ENCODE assay signal across 26 cellular contexts in the genomic region with DNA sequence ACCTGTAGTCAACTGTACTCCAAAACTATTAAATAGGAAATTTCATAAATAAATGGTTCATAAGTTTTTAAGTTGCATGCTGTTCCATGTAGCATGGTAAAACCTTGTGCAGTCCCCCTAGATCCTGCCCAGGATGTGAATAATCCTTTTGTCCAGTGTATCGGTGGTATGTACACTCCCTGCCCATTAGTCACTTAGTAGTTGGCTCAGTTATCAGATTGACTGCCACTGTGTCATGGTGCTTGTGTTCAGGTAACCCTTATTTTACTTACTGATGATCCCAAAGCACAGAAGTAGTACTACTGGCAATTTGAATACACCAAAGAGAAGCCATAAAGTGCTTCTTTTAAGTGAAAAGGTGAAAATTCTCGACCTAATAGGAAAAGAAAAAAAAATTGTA.
DNase-seq lines count a peak whose midpoint lies in the region; ATAC-seq, FAIRE-seq and TF ChIP-seq lines count a peak whose summit lies in the region.
"Had no signal": no experiment of that assay in that cellular context is flagged by ENCODE, and none has a peak within 500 bp of the region (broad histone marks: within the 10 kb centered on the region; RNA-seq: fewer than 3 reads in every experiment).

No MANE protein-coding gene starts in this region.

- no peaks in the 10 kb centered on the region for H4K20me1 ChIP-seq in astrocyte (ENCODE audit: insufficient read depth, low read length)

- H3K36me3 Mint-ChIP-seq in astrocyte (ENCODE audit: low read depth, unreplicated experiment), result no peaks in the 10 kb centered on the region
- H3K36me3 Mint-ChIP-seq in activated naive CD4-positive, alpha-beta T cell treated with anti-CD3 and anti-CD28 coated beads, Interleukin-2, amount 10 ng/mL, durations not matched to agents 7 days and 5 days, result no peaks in the 10 kb centered on the region
- H3K36me3 Mint-ChIP-seq in stimulated activated effector memory CD8-positive, alpha-beta T cell treated with anti-CD3 and anti-CD28 coated beads, Interleukin-12 subunit alpha, Interleukin-12 subunit beta, amount 100 ng/mL, for 72 hours, result no peaks in the 10 kb centered on the region
- H3K36me3 Mint-ChIP-seq: activated CD8-positive, alpha-beta memory T cell treated with anti-CD3 and anti-CD28 coated beads, Interleukin-2, amount 10 ng/mL, durations not matched to agents 7 days and 5 days had no signal

- H3K27me3 ChIP-seq in astrocyte (ENCODE audit: insufficient read depth, low read length) (no peaks in the 10 kb centered on the region), heart left ventricle (no peaks in the 10 kb centered on the region)
- H3K27me3 ChIP-seq: ovary, right atrium auricular region, spleen had no signal

- no peak overlapping the region for H3K4me2 ChIP-seq in astrocyte (ENCODE audit: low read length)

- TF ChIP-seq POLR2A in heart left ventricle (IDR thresholded peaks at IDR 0.05), result no peak

- ATAC-seq in stimulated activated effector memory CD8-positive, alpha-beta T cell treated with anti-CD3 and anti-CD28 coated beads, Interleukin-12 subunit alpha, Interleukin-12 subunit beta, amount 100 ng/mL, for 72 hours, result no peak
- ATAC-seq in HG03135 (IDR thresholded peaks at IDR 0.05; ENCODE audit: unreplicated experiment), result no peak
- no peak for ATAC-seq in heart left ventricle
- ATAC-seq: activated CD8-positive, alpha-beta memory T cell treated with anti-CD3 and anti-CD28 coated beads, Interleukin-2, amount 10 ng/mL, durations not matched to agents 7 days and 5 days; HCT116 had no signal

- H3K9me3 ChIP-seq in astrocyte (ENCODE audit: insufficient read depth, low read depth, low read length) (no peaks in the 10 kb centered on the region), heart left ventricle (no peaks in the 10 kb centered on the region)
- H3K9me3 ChIP-seq: Caco-2, ovary, right atrium auricular region had no signal

- intact Hi-C loops in heart left ventricle (cut with DNase I), result no loop called here

- CTCF ChIA-PET in activated naive CD4-positive, alpha-beta T cell treated with anti-CD3 and anti-CD28 coated beads, Interleukin-2, amount 10 ng/mL, durations not matched to agents 7 days and 5 days (lab: Charles Lee), result no interaction called here

- no peak overlapping the region for H3K27ac Mint-ChIP-seq in astrocyte (ENCODE audit: unreplicated experiment)
- no peak overlapping the region for H3K27ac Mint-ChIP-seq in activated naive CD4-positive, alpha-beta T cell treated with anti-CD3 and anti-CD28 coated beads, Interleukin-2, amount 10 ng/mL, durations not matched to agents 7 days and 5 days
- H3K27ac Mint-ChIP-seq in stimulated activated effector memory CD8-positive, alpha-beta T cell treated with anti-CD3 and anti-CD28 coated beads, Interleukin-12 subunit alpha, Interleukin-12 subunit beta, amount 100 ng/mL, for 72 hours, result no peak overlapping the region
- H3K27ac Mint-ChIP-seq: activated CD8-positive, alpha-beta memory T cell treated with anti-CD3 and anti-CD28 coated beads, Interleukin-2, amount 10 ng/mL, durations not matched to agents 7 days and 5 days; activated naive CD4-positive, alpha-beta T cell treated with anti-CD3 and anti-CD28 coated beads for 36 hours; endodermal cell had no signal

- H3K79me2 ChIP-seq in astrocyte (ENCODE audit: insufficient read depth, low read length), result no peaks in the 10 kb centered on the region

- no peaks in the 10 kb centered on the region for H3K4me1 ChIP-seq in astrocyte (ENCODE audit: insufficient read depth, low read length)
- H3K4me1 ChIP-seq in heart left ventricle, result peaks cover 0 to 6% (median 0%) of the 10 kb centered on the region in 12 donors
- H3K4me1 ChIP-seq: Caco-2, right atrium auricular region, spleen had no signal

- WGBS in heart left ventricle, 4 donors, result 59 to 68% (median 62%) methylated on average over 2 of the region's 2 CpGs

- no peak for FAIRE-seq in astrocyte (lab: Jason Lieb, UNC)
- FAIRE-seq: GM18507 had no signal

- no peak overlapping the region for H3K9ac ChIP-seq in astrocyte (ENCODE audit: low read length)

- no peak overlapping the region for H3K4me3 Mint-ChIP-seq in astrocyte (ENCODE audit: unreplicated experiment)
- H3K4me3 Mint-ChIP-seq in activated naive CD4-positive, alpha-beta T cell treated with anti-CD3 and anti-CD28 coated beads, Interleukin-2, amount 10 ng/mL, durations not matched to agents 7 days and 5 days, result no peak overlapping the region
- H3K4me3 Mint-ChIP-seq in stimulated activated effector memory CD8-positive, alpha-beta T cell treated with anti-CD3 and anti-CD28 coated beads, Interleukin-12 subunit alpha, Interleukin-12 subunit beta, amount 100 ng/mL, for 72 hours, result no peak overlapping the region
- H3K4me3 Mint-ChIP-seq: activated CD8-positive, alpha-beta memory T cell treated with anti-CD3 and anti-CD28 coated beads, Interleukin-2, amount 10 ng/mL, durations not matched to agents 7 days and 5 days; activated naive CD4-positive, alpha-beta T cell treated with anti-CD3 and anti-CD28 coated beads for 36 hours; endodermal cell had no signal

- H3K4me1 Mint-ChIP-seq in astrocyte (ENCODE audit: low read depth, unreplicated experiment), result peaks cover 2% of the 10 kb centered on the region
- no peaks in the 10 kb centered on the region for H3K4me1 Mint-ChIP-seq in activated naive CD4-positive, alpha-beta T cell treated with anti-CD3 and anti-CD28 coated beads, Interleukin-2, amount 10 ng/mL, durations not matched to agents 7 days and 5 days
- H3K4me1 Mint-ChIP-seq in stimulated activated effector memory CD8-positive, alpha-beta T cell treated with anti-CD3 and anti-CD28 coated beads, Interleukin-12 subunit alpha, Interleukin-12 subunit beta, amount 100 ng/mL, for 72 hours, result no peaks in the 10 kb centered on the region
- H3K4me1 Mint-ChIP-seq: activated CD8-positive, alpha-beta memory T cell treated with anti-CD3 and anti-CD28 coated beads, Interleukin-2, amount 10 ng/mL, durations not matched to agents 7 days and 5 days; endodermal cell had no signal

- H3K27ac ChIP-seq in astrocyte (ENCODE audit: low read depth, low read length) (no peak overlapping the region), heart left ventricle (no peak overlapping the region)
- H3K27ac ChIP-seq: C4-2B, ovary, right atrium auricular region, spleen had no signal

- H3K4me3 ChIP-seq in astrocyte (ENCODE audit: insufficient read depth, low read depth, low read length) (no peak overlapping the region), fibroblast of pulmonary artery (replicated peaks; ENCODE audit: low read depth, low read length) (no peak overlapping the region), heart left ventricle (no peak overlapping the region)
- H3K4me3 ChIP-seq: ovary, right atrium auricular region, spleen had no signal

- H2AFZ ChIP-seq in astrocyte (ENCODE audit: low read depth, low read length), result no peak overlapping the region

- H3K36me3 ChIP-seq in astrocyte (ENCODE audit: insufficient read depth, low read length), result no peaks in the 10 kb centered on the region
- no peaks in the 10 kb centered on the region for H3K36me3 ChIP-seq in heart left ventricle
- H3K36me3 ChIP-seq: ovary, right atrium auricular region, spleen had no signal

- DNase-seq in HT1080 (ENCODE audit: low read depth), result peak; percentile 80
- DNase-seq in astrocyte (ENCODE audit: low read depth), result peak; percentile 23
- DNase-seq in fibroblast of pulmonary artery (ENCODE audit: low read depth), result peak; percentile 17
- no peak for DNase-seq in activated naive CD4-positive, alpha-beta T cell treated with anti-CD3 and anti-CD28 coated beads, Interleukin-2, amount 10 ng/mL, durations not matched to agents 7 days and 5 days
- no peak for DNase-seq in stimulated activated effector memory CD8-positive, alpha-beta T cell treated with anti-CD3 and anti-CD28 coated beads, Interleukin-12 subunit alpha, Interleukin-12 subunit beta, amount 100 ng/mL, for 72 hours (ENCODE audit: low spot score in 2 of 2)
- DNase-seq in heart left ventricle, result no peak
- DNase-seq: activated CD4-positive, alpha-beta T cell treated with anti-CD3 and anti-CD28 coated beads, Interleukin-2, amount 50 U/mL, for 1 hour; activated CD8-positive, alpha-beta memory T cell treated with anti-CD3 and anti-CD28 coated beads, Interleukin-2, amount 10 ng/mL, durations not matched to agents 7 days and 5 days; activated naive CD4-positive, alpha-beta T cell treated with anti-CD3 and anti-CD28 coated beads for 36 hours; activated T-cell treated with anti-CD3 and anti-CD28 coated beads, Interleukin-2, amount 50 U/mL, for 48 hours; Caco-2; DMS79; endodermal cell; NCI-H1436 treated with DMSO at 0.1 percent for 48 hours; NCI-H345; NCI-H82; ovary; SHP77 treated with DMSO at 0.1 percent for 48 hours; spleen; T-helper 9 cell; trophoblast cell had no signal

- no peaks in the 10 kb centered on the region for H3K9me3 Mint-ChIP-seq in astrocyte (ENCODE audit: unreplicated experiment)
- H3K9me3 Mint-ChIP-seq in activated naive CD4-positive, alpha-beta T cell treated with anti-CD3 and anti-CD28 coated beads, Interleukin-2, amount 10 ng/mL, durations not matched to agents 7 days and 5 days, result no peaks in the 10 kb centered on the region
- H3K9me3 Mint-ChIP-seq in stimulated activated effector memory CD8-positive, alpha-beta T cell treated with anti-CD3 and anti-CD28 coated beads, Interleukin-12 subunit alpha, Interleukin-12 subunit beta, amount 100 ng/mL, for 72 hours, result peaks cover 3% of the 10 kb centered on the region
- H3K9me3 Mint-ChIP-seq: activated naive CD4-positive, alpha-beta T cell treated with anti-CD3 and anti-CD28 coated beads for 36 hours; endodermal cell had no signal

- TF ChIP-seq CTCF in astrocyte (IDR thresholded peaks at IDR 0.05; ENCODE audit: insufficient read depth, low read depth, low read length) (no peak), fibroblast of pulmonary artery (IDR thresholded peaks at IDR 0.05; ENCODE audit: low read length, missing control alignments) (no peak), heart left ventricle (IDR thresholded peaks at IDR 0.05) (no peak)

- H3K27me3 Mint-ChIP-seq in astrocyte (ENCODE audit: low read depth, unreplicated experiment), result no peaks in the 10 kb centered on the region
- no peaks in the 10 kb centered on the region for H3K27me3 Mint-ChIP-seq in activated naive CD4-positive, alpha-beta T cell treated with anti-CD3 and anti-CD28 coated beads, Interleukin-2, amount 10 ng/mL, durations not matched to agents 7 days and 5 days
- H3K27me3 Mint-ChIP-seq: activated CD8-positive, alpha-beta memory T cell treated with anti-CD3 and anti-CD28 coated beads, Interleukin-2, amount 10 ng/mL, durations not matched to agents 7 days and 5 days had no signal

Comparison
In these comparisons a context has a peak if more than half of its experiments do, and no peak if none do; other contexts are left out.
1. DNase-seq: peak in HT1080 (single experiment), astrocyte (single experiment) and fibroblast of pulmonary artery (single experiment); none in activated naive CD4-positive, alpha-beta T cell treated with anti-CD3 and anti-CD28 coated beads, Interleukin-2, amount 10 ng/mL, durations not matched to agents 7 days and 5 days (single experiment), stimulated activated effector memory CD8-positive, alpha-beta T cell treated with anti-CD3 and anti-CD28 coated beads, Interleukin-12 subunit alpha, Interleukin-12 subunit beta, amount 100 ng/mL, for 72 hours (0 of 2) and heart left ventricle (0 of 5).